16 cellular contexts compared by ENCODE assay signal in genomic region chr1:106524631-106525030, GRCh38.
DNase-seq lines count a peak whose midpoint lies in the region; ATAC-seq and TF ChIP-seq lines count a peak whose summit lies in the region.
"Had no signal": no experiment of that assay in that cellular context is flagged by ENCODE, and none has a peak within 500 bp of the region (broad histone marks: within the 10 kb centered on the region; RNA-seq: fewer than 3 reads in every experiment).

No MANE protein-coding gene starts in this region.

- intact Hi-C loops in mammary epithelial cell (cut with micrococcal nuclease), result no loop called here
- intact Hi-C loops in MCF 10A (cut with micrococcal nuclease), result no loop called here
- intact Hi-C loops in left ventricle myocardium superior (cut with micrococcal nuclease), result no loop called here

- TF ChIP-seq CTCF in mammary epithelial cell (conservative IDR thresholded peaks at IDR 0.05 in 1 of 2, IDR thresholded peaks at IDR 0.05 in 1 of 2; ENCODE audit: extremely low read depth in 1 of 2, insufficient read depth in 1 of 2, low read depth in 1 of 2, low read length in 2 of 2), result no peak
- no peak for TF ChIP-seq CTCF in MCF 10A (IDR thresholded peaks at IDR 0.05; ENCODE audit: unreplicated experiment)
- no peak for TF ChIP-seq CTCF in smooth muscle cell (IDR thresholded peaks at IDR 0.05; ENCODE audit: borderline replicate concordance, insufficient read depth, poor library complexity, severe bottlenecking)

- no peak overlapping the region for H3K4me3 ChIP-seq in mammary epithelial cell (replicated peaks in 1 of 3; ENCODE audit: insufficient read depth in 1 of 3, low read depth in 2 of 3, low read length in 3 of 3)
- H3K4me3 ChIP-seq in mesodermal cell (ENCODE audit: extremely low read depth, insufficient read depth, low read length, poor library complexity, severe bottlenecking), result no peak overlapping the region
- H3K4me3 ChIP-seq in smooth muscle cell, result peak overlapping the region; percentile 36
- H3K4me3 ChIP-seq: A549, HAP-1 had no signal

- H3K4me1 ChIP-seq in mammary epithelial cell (ENCODE audit: insufficient read depth, low read length) (peaks cover 11% of the 10 kb centered on the region), mesodermal cell (ENCODE audit: control insufficient read depth, insufficient read depth, low read length, poor library complexity, severe bottlenecking) (peaks cover 8% of the 10 kb centered on the region), smooth muscle cell (ENCODE audit: low read depth) (peaks cover 9% of the 10 kb centered on the region)
- H3K4me1 ChIP-seq: A549, Caco-2, HAP-1 had no signal

- in situ Hi-C loops in mammary epithelial cell (cut with MboI; ENCODE audit: low sequenced_read_pairs in 2 of 2), result no loop called here

- H3K9ac ChIP-seq in mammary epithelial cell (ENCODE audit: insufficient read depth, low read length) (no peak overlapping the region), smooth muscle cell (ENCODE audit: low read depth) (peak overlapping the region; percentile 67)

- no TSS peak for BruUV-seq in mammary epithelial cell (replicated peaks; lab: Mats Ljungman, UMichigan)
- BruUV-seq in MCF 10A (replicated peaks; lab: Mats Ljungman, UMichigan), result no TSS peak

- peaks cover 4% of the 10 kb centered on the region for H3F3A ChIP-seq in smooth muscle cell (ENCODE audit: low read depth)

- 75% methylated on average over 3 of the region's 3 CpGs for WGBS in mammary epithelial cell (ENCODE audit: low coverage, missing lambda C conversion rate)
- 68 to 100% methylated on average over 1 to 2 of the region's 3 CpGs for WGBS in mesodermal cell (ENCODE audit: insufficient coverage in 2 of 2), 2 experiments
- 47% methylated on average over 3 of the region's 3 CpGs for WGBS in smooth muscle cell (ENCODE audit: low lambda C conversion rate)

- CTCF ChIA-PET in mammary epithelial cell (lab: Charles Lee; ENCODE audit: low non-redundant PET) (no interaction called here), MCF 10A (lab: Yijun Ruan, JAX) (interaction anchor here (0.9 kb wide), 1 partner anchor 52 kb away, joined by 3 read pairs; no protein-coding TSS in a partner anchor)

- H3K9me3 ChIP-seq in mammary epithelial cell (replicated peaks; ENCODE audit: insufficient read depth, low read length), result no peaks in the 10 kb centered on the region
- no peaks in the 10 kb centered on the region for H3K9me3 ChIP-seq in mesodermal cell (ENCODE audit: control insufficient read depth, low read length)
- H3K9me3 ChIP-seq in smooth muscle cell (replicated peaks; ENCODE audit: low read depth), result no peaks in the 10 kb centered on the region
- H3K9me3 ChIP-seq: A549, Caco-2, HAP-1 had no signal

- peaks cover 9% of the 10 kb centered on the region for H3K4me1 Mint-ChIP-seq in MCF 10A (ENCODE audit: insufficient read depth, unreplicated experiment)

- no peaks in the 10 kb centered on the region for H3K27me3 Mint-ChIP-seq in MCF 10A (ENCODE audit: insufficient read depth, unreplicated experiment)
- H3K27me3 Mint-ChIP-seq: CD4-positive, alpha-beta T cell had no signal

- H2AFZ ChIP-seq in mammary epithelial cell (ENCODE audit: low read depth, low read length) (peak overlapping the region; percentile 36), smooth muscle cell (ENCODE audit: low read depth) (peak overlapping the region; percentile 73)

- dilution Hi-C loops in mammary epithelial cell (cut with HindIII; ENCODE audit: low sequenced_read_pairs), result no loop called here

- no peak for ATAC-seq in left ventricle myocardium superior
- ATAC-seq: A549 had no signal

- POLR2A ChIA-PET in MCF 10A (lab: Yijun Ruan, JAX), result interaction anchor here (0.6 kb wide), 1 partner anchor 337 kb away, joined by 3 read pairs; no protein-coding TSS in a partner anchor

- H3K36me3 ChIP-seq in mammary epithelial cell (ENCODE audit: insufficient read depth, low read length) (no peaks in the 10 kb centered on the region), mesodermal cell (ENCODE audit: control insufficient read depth, insufficient read depth, low read length) (no peaks in the 10 kb centered on the region), smooth muscle cell (ENCODE audit: low read depth) (no peaks in the 10 kb centered on the region)
- H3K36me3 ChIP-seq: HAP-1 had no signal

- H3K79me2 ChIP-seq in mammary epithelial cell (ENCODE audit: insufficient read depth, low read length), result no peaks in the 10 kb centered on the region
- no peaks in the 10 kb centered on the region for H3K79me2 ChIP-seq in smooth muscle cell (ENCODE audit: low read depth)

- H4K20me1 ChIP-seq in mammary epithelial cell (ENCODE audit: insufficient read depth, low read length) (no peaks in the 10 kb centered on the region), smooth muscle cell (ENCODE audit: low read depth) (no peaks in the 10 kb centered on the region)

- peaks cover 9% of the 10 kb centered on the region for H3K9me3 Mint-ChIP-seq in MCF 10A (ENCODE audit: unreplicated experiment)

- no peak overlapping the region for H3K4me2 ChIP-seq in mammary epithelial cell (ENCODE audit: insufficient read depth, low read depth, low read length)
- H3K4me2 ChIP-seq in smooth muscle cell, result peak overlapping the region; percentile 77
- H3K4me2 ChIP-seq: A549 had no signal

- H3K36me3 Mint-ChIP-seq in MCF 10A (ENCODE audit: insufficient read depth, unreplicated experiment), result no peaks in the 10 kb centered on the region

- H3K4me3 Mint-ChIP-seq in MCF 10A (ENCODE audit: unreplicated experiment), result no peak overlapping the region
- H3K4me3 Mint-ChIP-seq: CD4-positive, alpha-beta T cell had no signal

- DNase-seq in mammary epithelial cell (no peak), MCF 10A (ENCODE audit: unreplicated experiment) (no peak), cerebellar cortex (ENCODE audit: low spot score) (peak; percentile 71), smooth muscle cell (lab: John Stamatoyannopoulos, UW; ENCODE audit: unreplicated experiment) (no peak), GM19238 (ENCODE audit: insufficient read length, low spot score) (no peak), left ventricle myocardium superior (no peak)
- no peak for DNase-seq in activated effector memory CD4-positive, alpha-beta T cell treated with anti-CD3 and anti-CD28 coated beads, Interleukin-2, amount 50 U/mL, for 16 hours
- DNase-seq: AML-193; Caco-2; CD4-positive, alpha-beta T cell; GDM1 had no signal

- H3K27ac Mint-ChIP-seq in MCF 10A (ENCODE audit: low read depth, unreplicated experiment), result no peak overlapping the region
- H3K27ac Mint-ChIP-seq: CD4-positive, alpha-beta T cell had no signal

- H3K27ac ChIP-seq in mammary epithelial cell (ENCODE audit: insufficient read depth, low read depth, low read length) (no peak overlapping the region), mesodermal cell (ENCODE audit: low read depth, low read length, severe bottlenecking) (peak overlapping the region; percentile 65), smooth muscle cell (ENCODE audit: low read depth) (peak overlapping the region; percentile 90)
- H3K27ac ChIP-seq: 22Rv1, A549, C4-2B had no signal

- H3K27me3 ChIP-seq in mammary epithelial cell (ENCODE audit: insufficient read depth, low read length) (no peaks in the 10 kb centered on the region), smooth muscle cell (ENCODE audit: low read depth) (no peaks in the 10 kb centered on the region)
